ENCODE assay signal across 27 cellular contexts in the genomic region with DNA sequence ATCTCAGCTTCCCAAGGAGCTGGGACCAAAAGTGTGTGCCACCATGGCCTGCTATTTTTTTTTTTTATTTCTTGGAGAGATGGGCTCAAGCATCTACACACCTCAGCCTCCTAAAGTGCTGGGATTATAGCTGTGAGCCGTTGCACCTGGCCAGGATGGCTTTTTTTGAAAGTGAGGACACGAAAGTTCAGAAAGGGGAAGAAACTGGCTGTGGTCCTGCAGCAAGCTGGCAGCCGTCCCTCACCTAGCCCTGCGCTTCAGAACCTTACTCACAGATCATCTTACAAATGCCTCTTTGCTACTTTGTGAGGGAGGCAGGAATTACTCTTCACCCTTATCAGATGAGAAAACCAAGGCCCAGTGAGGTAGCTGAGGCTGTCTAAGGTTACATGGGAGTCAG. TPM values are rescaled to one million over a fixed set of nuclear protein-coding genes. Genes with fewer than 3 reads are reported as not detected.
DNase-seq lines count a peak whose midpoint lies in the region; TF ChIP-seq lines count a peak whose summit lies in the region.
"Had no signal": no experiment of that assay in that cellular context is flagged by ENCODE, and none has a peak within 500 bp of the region (broad histone marks: within the 10 kb centered on the region; RNA-seq: fewer than 3 reads in every experiment).

No MANE protein-coding gene starts in this region.

- DNase-seq in RPMI8226 (peak; percentile 69), left kidney (ENCODE audit: low read depth, low spot score) (peak; percentile 37), hepatocyte (ENCODE audit: low spot score) (no peak), islet precursor cell (no peak), NCI-H2107 treated with DMSO at 0.1 percent for 48 hours (lab: John Stamatoyannopoulos, UW; ENCODE audit: unreplicated experiment) (no peak)
- DNase-seq: AML-193; CD8-positive, alpha-beta T cell; EL; GDM1; GOT3; NCI-H2029; NCI-H345; NCI-H510A treated with DMSO at 0.1 percent for 48 hours; PC-9; Right ventricle myocardium superior; SW 1271 had no signal

- H2AFZ ChIP-seq in hepatocyte = no peak overlapping the region
- H2AFZ ChIP-seq: PC-9 had no signal

- POLR2A ChIA-PET in HEK293 (lab: Yijun Ruan, JAX) = interaction anchor here (0.7 kb wide), 1 partner anchor 196 kb away, joined by 5 read pairs; no protein-coding TSS in a partner anchor

- 76% methylated on average over 4 of the region's 4 CpGs for WGBS in hepatocyte (ENCODE audit: low lambda C conversion rate, missing lambda C conversion rate)

- peaks cover 10% of the 10 kb centered on the region for H3K27me3 ChIP-seq in BLaER1
- peaks cover 23% of the 10 kb centered on the region for H3K27me3 ChIP-seq in hepatocyte

- H3K4me1 ChIP-seq in BLaER1 (peaks cover 34% of the 10 kb centered on the region), HEK293 (ENCODE audit: control insufficient read depth, insufficient read depth, low read length) (no peaks in the 10 kb centered on the region; the same call in 1 of the 2 replicates), hepatocyte (ENCODE audit: insufficient read depth) (no peaks in the 10 kb centered on the region)
- H3K4me1 ChIP-seq: A549, HAP-1 had no signal

- no peak overlapping the region for H3K27ac ChIP-seq in BLaER1
- no peak overlapping the region for H3K27ac ChIP-seq in HEK293 (ENCODE audit: extremely low read depth, low read depth, low read length)
- H3K27ac ChIP-seq in hepatocyte = no peak overlapping the region
- H3K27ac ChIP-seq: A549, C4-2B, PC-9, SK-N-MC had no signal

- no peaks in the 10 kb centered on the region for H3K9me3 ChIP-seq in BLaER1
- no peaks in the 10 kb centered on the region for H3K9me3 ChIP-seq in HEK293 (ENCODE audit: control insufficient read depth, insufficient read depth, low read depth, low read length)
- no peaks in the 10 kb centered on the region for H3K9me3 ChIP-seq in hepatocyte (ENCODE audit: low read depth)
- H3K9me3 ChIP-seq: A549, Caco-2, HAP-1 had no signal

- H3K4me2 ChIP-seq in BLaER1 = peak overlapping the region; percentile 56
- no peak overlapping the region for H3K4me2 ChIP-seq in hepatocyte
- H3K4me2 ChIP-seq: A549, PC-9 had no signal

- H3K36me3 ChIP-seq in BLaER1 (no peaks in the 10 kb centered on the region), HEK293 (ENCODE audit: control insufficient read depth in 2 of 2, insufficient read depth in 1 of 2, low read length in 2 of 2) (no peaks in the 10 kb centered on the region), hepatocyte (replicated peaks; ENCODE audit: insufficient read depth, low read depth) (no peaks in the 10 kb centered on the region)
- H3K36me3 ChIP-seq: HAP-1 had no signal

- no peaks in the 10 kb centered on the region for H4K20me1 ChIP-seq in BLaER1
- no peaks in the 10 kb centered on the region for H4K20me1 ChIP-seq in hepatocyte (ENCODE audit: insufficient read depth, poor library complexity, severe bottlenecking)

- CTCF ChIA-PET in HEK293 (lab: Yijun Ruan, JAX) = interaction anchor here (0.5 to 11.2 kb wide), 12 partner anchors 11 to 295 kb away, joined by 3 to 267 read pairs (median 4); partner anchors contain the start of gene MPP2

- no peak overlapping the region for H3K9ac ChIP-seq in BLaER1

- H3K9me2 ChIP-seq in hepatocyte (replicated peaks; ENCODE audit: insufficient read depth) = no peaks in the 10 kb centered on the region

- no peaks in the 10 kb centered on the region for H3K79me2 ChIP-seq in hepatocyte

- H3K4me3 ChIP-seq in BLaER1 (no peak overlapping the region), HEK293 (ENCODE audit: low read depth, low read length) (no peak overlapping the region), hepatocyte (no peak overlapping the region)
- H3K4me3 ChIP-seq: A549, GM12878, HAP-1, PC-9, SK-N-MC had no signal

- TF ChIP-seq CTCF in HEK293 (tag by site-specific recombination; IDR thresholded peaks at IDR 0.05) (no peak), hepatocyte (IDR thresholded peaks at IDR 0.05; ENCODE audit: poor library complexity) (no peak)

TF ChIP-seq in HEK293, 187 proteins besides CTCF, POLR2A, EP300 and RAD21:
- TF ChIP-seq, protein P1, sequence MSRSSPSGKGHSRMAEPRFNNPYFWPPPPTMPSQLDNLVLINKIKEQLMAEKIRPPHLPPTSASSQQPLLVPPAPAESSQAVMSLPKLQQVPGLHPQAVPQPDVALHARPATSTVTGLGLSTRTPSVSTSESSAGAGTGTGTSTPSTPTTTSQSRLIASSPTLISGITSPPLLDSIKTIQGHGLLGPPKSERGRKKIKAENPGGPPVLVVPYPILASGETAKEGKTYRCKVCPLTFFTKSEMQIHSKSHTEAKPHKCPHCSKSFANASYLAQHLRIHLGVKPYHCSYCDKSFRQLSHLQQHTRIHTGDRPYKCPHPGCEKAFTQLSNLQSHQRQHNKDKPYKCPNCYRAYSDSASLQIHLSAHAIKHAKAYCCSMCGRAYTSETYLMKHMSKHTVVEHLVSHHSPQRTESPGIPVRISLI (tag by site-specific recombination; IDR thresholded peaks at IDR 0.05) = 0 out of 2 replicates have a peak, but pooled peaks have one; percentile 7
- TF ChIP-seq ZNF132 (tag by site-specific recombination; IDR thresholded peaks at IDR 0.05; ENCODE audit: borderline replicate concordance) = no peak

RNA-seq across cellular contexts. Expression of gene PPY, which starts 4.5 kb away (rescaled TPM):
- not detected in 2 replicates for total RNA-seq in hepatocyte
- polyA plus RNA-seq in hepatocyte = not detected in 2 replicates
- total RNA-seq: Caco-2; CD8-positive, alpha-beta T cell; GM12878; HT-29; M059J; PC-9; Right ventricle myocardium superior; RPMI7951 had no signal
- polyA plus RNA-seq: A549 had no signal

RNA-seq across cellular contexts. Expression of gene PYY, which starts 7.0 kb away (rescaled TPM):
- total RNA-seq in hepatocyte = 3.2 TPM in 1 of 2 replicates, not detected in the other
- 0.28 and 16.9 TPM in 2 replicates for polyA plus RNA-seq in hepatocyte
- total RNA-seq: Caco-2; CD8-positive, alpha-beta T cell; GM12878; HT-29; M059J; PC-9; Right ventricle myocardium superior; RPMI7951 had no signal
- polyA plus RNA-seq: A549 had no signal

RNA-seq across cellular contexts. Expression of gene MPP2, which starts 39.4 kb away (rescaled TPM):
- 1.3 and 4.1 TPM in 2 replicates for total RNA-seq in hepatocyte
- polyA plus RNA-seq in hepatocyte = 1.1 and 1.4 TPM in 2 replicates

RNA-seq across cellular contexts. Expression of gene NAGS, which starts 57.7 kb away (rescaled TPM):
- total RNA-seq in hepatocyte = 11.2 and 14.0 TPM in 2 replicates
- polyA plus RNA-seq in hepatocyte = 8.0 and 14.4 TPM in 2 replicates

Comparison
In these comparisons a context has a peak if more than half of its experiments do, and no peak if none do; other contexts are left out.
1. DNase-seq: peak in RPMI8226 (single experiment) and left kidney (single experiment); none in hepatocyte (single experiment), islet precursor cell (single experiment) and NCI-H2107 treated with DMSO at 0.1 percent for 48 hours (single experiment).